ENCODE assay signal across 24 cellular contexts in the genomic region with DNA sequence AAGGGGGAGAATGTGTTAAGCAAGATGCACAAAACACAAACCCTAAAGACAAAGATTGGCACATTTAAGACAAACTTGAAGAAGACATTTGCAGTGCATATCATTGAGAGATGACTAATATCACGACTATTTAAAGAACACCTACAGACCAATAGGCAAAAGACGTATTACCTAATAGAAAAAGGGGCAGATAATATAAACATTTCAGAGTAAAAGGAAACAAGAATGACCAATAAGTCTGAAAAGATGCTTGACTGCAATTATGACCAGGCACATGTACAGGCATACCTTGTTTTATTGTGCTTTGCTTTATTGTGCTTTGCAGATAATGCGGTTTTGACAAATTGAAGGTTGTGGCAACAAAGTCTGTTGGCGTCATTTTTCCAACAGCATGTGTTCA.
"Had no signal": no experiment of that assay in that cellular context is flagged by ENCODE, and none has a peak within 500 bp of the region (broad histone marks: within the 10 kb centered on the region; RNA-seq: fewer than 3 reads in every experiment).

No MANE protein-coding gene starts in this region.

- H3K27ac Mint-ChIP-seq: activated CD4-positive, alpha-beta T cell treated with anti-CD3 and anti-CD28 coated beads, Interleukin-2, amount 10 ng/mL, durations not matched to agents 7 days and 5 days; activated naive CD4-positive, alpha-beta T cell treated with anti-CD3 and anti-CD28 coated beads, Interleukin-2, amount 50 U/mL, for 24 hours; immature natural killer cell; naive thymus-derived CD8-positive, alpha-beta T cell; neural progenitor cell; stimulated activated memory B cell treated with anti-CD40 and anti-IgM and Interleukin-4, amounts not matched to agents 10 μg/mL and 1 μg/mL and 100 μg/mL, for 72 hours; T-helper 2 cell treated with Interferon-gamma antibody and Interleukin-4, amounts not matched to agents 5 μg/mL and 100 μg/mL, for 36 hours had no signal

- H3K27me3 ChIP-seq: ascending aorta, foreskin keratinocyte, left lung, neural progenitor cell, sigmoid colon, stomach, suprapubic skin, tibial nerve had no signal

- H3K4me3 ChIP-seq: ascending aorta, left lung, lung, neural progenitor cell, sigmoid colon, smooth muscle cell, stomach, suprapubic skin, tibial nerve had no signal

- H3K9me3 Mint-ChIP-seq: activated CD4-positive, alpha-beta T cell treated with anti-CD3 and anti-CD28 coated beads, Interleukin-2, amount 10 ng/mL, durations not matched to agents 7 days and 5 days; activated naive CD4-positive, alpha-beta T cell treated with anti-CD3 and anti-CD28 coated beads, Interleukin-2, amount 50 U/mL, for 24 hours; immature natural killer cell; mesothelial cell of epicardium; naive thymus-derived CD8-positive, alpha-beta T cell; stimulated activated memory B cell treated with anti-CD40 and anti-IgM and Interleukin-4, amounts not matched to agents 10 μg/mL and 1 μg/mL and 100 μg/mL, for 72 hours; T-helper 2 cell treated with Interferon-gamma antibody and Interleukin-4, amounts not matched to agents 5 μg/mL and 100 μg/mL, for 36 hours had no signal

- H3K36me3 Mint-ChIP-seq: immature natural killer cell; stimulated activated memory B cell treated with anti-CD40 and anti-IgM and Interleukin-4, amounts not matched to agents 10 μg/mL and 1 μg/mL and 100 μg/mL, for 72 hours had no signal

- FAIRE-seq: endometrium had no signal

- H3K9me3 ChIP-seq: ascending aorta, left lung, sigmoid colon, stomach, suprapubic skin, tibial nerve had no signal

- ATAC-seq: foreskin keratinocyte; naive thymus-derived CD8-positive, alpha-beta T cell; stimulated activated memory B cell treated with anti-CD40 and anti-IgM and Interleukin-4, amounts not matched to agents 10 μg/mL and 1 μg/mL and 100 μg/mL, for 72 hours had no signal

- H3K36me3 ChIP-seq: ascending aorta, left lung, neural progenitor cell, sigmoid colon, stomach, suprapubic skin had no signal

- DNase-seq: activated CD4-positive, alpha-beta T cell treated with anti-CD3 and anti-CD28 coated beads, Interleukin-2, amount 10 ng/mL, durations not matched to agents 7 days and 5 days; activated CD4-positive, CD25-positive, alpha-beta regulatory T cell treated with anti-CD3 and anti-CD28 coated beads, Interleukin-2, amount 50 U/mL, for 72 hours; activated gamma-delta T cell treated with Interleukin-2 at 50 U/mL for 16 hours; activated T-cell treated with anti-CD3 and anti-CD28 coated beads, Interleukin-2, amount 50 U/mL, for 1 hour; immature natural killer cell; kidney glomerular epithelial cell; left lung; naive thymus-derived CD8-positive, alpha-beta T cell; sigmoid colon; stimulated activated CD4-positive, alpha-beta T cell treated with anti-CD3 and anti-CD28 coated beads, Interleukin-15, amount 100 ng/mL, for 24 hours; stomach; WERI-Rb-1 had no signal

- H3K27ac ChIP-seq: ascending aorta, foreskin keratinocyte, left lung, neural progenitor cell, sigmoid colon, stomach, suprapubic skin, tibial nerve, WERI-Rb-1 had no signal

- H3K4me3 Mint-ChIP-seq: activated CD4-positive, alpha-beta T cell treated with anti-CD3 and anti-CD28 coated beads, Interleukin-2, amount 10 ng/mL, durations not matched to agents 7 days and 5 days; activated naive CD4-positive, alpha-beta T cell treated with anti-CD3 and anti-CD28 coated beads, Interleukin-2, amount 50 U/mL, for 24 hours; immature natural killer cell; mesothelial cell of epicardium; naive thymus-derived CD8-positive, alpha-beta T cell; neural progenitor cell; stimulated activated memory B cell treated with anti-CD40 and anti-IgM and Interleukin-4, amounts not matched to agents 10 μg/mL and 1 μg/mL and 100 μg/mL, for 72 hours; T-helper 2 cell treated with Interferon-gamma antibody and Interleukin-4, amounts not matched to agents 5 μg/mL and 100 μg/mL, for 36 hours had no signal

- H3K27me3 Mint-ChIP-seq: activated CD4-positive, alpha-beta T cell treated with anti-CD3 and anti-CD28 coated beads, Interleukin-2, amount 10 ng/mL, durations not matched to agents 7 days and 5 days; activated naive CD4-positive, alpha-beta T cell treated with anti-CD3 and anti-CD28 coated beads, Interleukin-2, amount 50 U/mL, for 24 hours; naive thymus-derived CD8-positive, alpha-beta T cell; stimulated activated memory B cell treated with anti-CD40 and anti-IgM and Interleukin-4, amounts not matched to agents 10 μg/mL and 1 μg/mL and 100 μg/mL, for 72 hours had no signal
